In genomic region chr19:41457241-41457640, GRCh38 we compare ENCODE assay signal across 13 cellular contexts. TPM values are rescaled to one million over a fixed set of nuclear protein-coding genes. Genes with fewer than 3 reads are reported as not detected.
DNase-seq lines count a peak whose midpoint lies in the region; ATAC-seq, FAIRE-seq and TF ChIP-seq lines count a peak whose summit lies in the region.
"Had no signal": no experiment of that assay in that cellular context is flagged by ENCODE, and none has a peak within 500 bp of the region (broad histone marks: within the 10 kb centered on the region; RNA-seq: fewer than 3 reads in every experiment).

No MANE protein-coding gene starts in this region.

- ATAC-seq in CD4-positive, alpha-beta T cell (ENCODE audit: poor library complexity) = peak; percentile 64
- ATAC-seq in GM18870 (IDR thresholded peaks at IDR 0.05; ENCODE audit: unreplicated experiment) (peak; percentile 80), HG02759 (IDR thresholded peaks at IDR 0.05; ENCODE audit: unreplicated experiment) (peak; percentile 77), pancreas (no peak), upper lobe of right lung (no peak), body of pancreas (no peak)

- H3K4me1 ChIP-seq in ascending aorta = no peaks in the 10 kb centered on the region
- peaks cover 0 to 3% (median 0%) of the 10 kb centered on the region in 3 donors for H3K4me1 ChIP-seq in pancreas
- H3K4me1 ChIP-seq in upper lobe of right lung = peaks cover 20% of the 10 kb centered on the region
- H3K4me1 ChIP-seq in body of pancreas = peaks cover 12% of the 10 kb centered on the region

- H3K27ac ChIP-seq in CD4-positive, alpha-beta T cell (ENCODE audit: low read depth, low read length) = no peak overlapping the region
- H3K27ac ChIP-seq in ascending aorta (no peak overlapping the region), pancreas (no peak overlapping the region), upper lobe of right lung (no peak overlapping the region), body of pancreas (no peak overlapping the region)

- 50% methylated on average over 1 of the region's 1 CpG for WGBS in pancreas, 2 donors
- 40 to 67% methylated on average over 1 of the region's 1 CpG for WGBS in body of pancreas, 2 donors

- H3K4me3 ChIP-seq in ascending aorta = no peak overlapping the region
- no peak overlapping the region for H3K4me3 ChIP-seq in pancreas
- H3K4me3 ChIP-seq in upper lobe of right lung = no peak overlapping the region
- no peak overlapping the region for H3K4me3 ChIP-seq in body of pancreas

- intact Hi-C loops in CD4-positive, alpha-beta T cell (cut with DNase I, micrococcal nuclease) = no loop called here
- intact Hi-C loops in ascending aorta (cut with DNase I) (no loop called here), pancreas (cut with DNase I) (loop anchor here in 1 of 3 donors (10.0 kb wide), 1 partner anchor 68 kb away; no protein-coding TSS in a partner anchor), upper lobe of right lung (cut with DNase I) (no loop called here), body of pancreas (cut with DNase I) (no loop called here)

- H3K9me3 ChIP-seq in CD4-positive, alpha-beta T cell (ENCODE audit: control insufficient read depth, low read length) = no peaks in the 10 kb centered on the region
- H3K9me3 ChIP-seq in ascending aorta (no peaks in the 10 kb centered on the region), pancreas (no peaks in the 10 kb centered on the region), upper lobe of right lung (no peaks in the 10 kb centered on the region), body of pancreas (no peaks in the 10 kb centered on the region)

- H3K27ac Mint-ChIP-seq in CD4-positive, alpha-beta T cell = no peak overlapping the region
- H3K27ac Mint-ChIP-seq in T-helper 2 cell treated with Interferon-gamma antibody and Interleukin-4, amounts not matched to agents 5 μg/mL and 100 μg/mL, for 36 hours = peak overlapping the region; percentile 92

- POLR2A ChIA-PET in CD4-positive, alpha-beta T cell (lab: Charles Lee) = interaction anchor here (0.6 to 2.2 kb wide), 3 partner anchors 17 to 114 kb away, joined by 3 to 5 read pairs (median 3); partner anchors contain the start of gene DMAC2

- DNase-seq in CD4-positive, alpha-beta T cell = no peak
- DNase-seq in T-helper 2 cell treated with Interferon-gamma antibody and Interleukin-4, amounts not matched to agents 5 μg/mL and 100 μg/mL, for 36 hours (ENCODE audit: low spot score) = peak; percentile 17
- no peak for DNase-seq in ascending aorta (ENCODE audit: low spot score in 2 of 2)
- no peak for DNase-seq in pancreas
- no peak for DNase-seq in upper lobe of right lung
- no peak for DNase-seq in body of pancreas
- DNase-seq: NCI-H1436 treated with DMSO at 0.1 percent for 48 hours had no signal

- H3K4me3 Mint-ChIP-seq in CD4-positive, alpha-beta T cell = no peak overlapping the region
- peak overlapping the region; percentile 78 for H3K4me3 Mint-ChIP-seq in T-helper 2 cell treated with Interferon-gamma antibody and Interleukin-4, amounts not matched to agents 5 μg/mL and 100 μg/mL, for 36 hours

- no peaks in the 10 kb centered on the region for H3K9me3 Mint-ChIP-seq in CD4-positive, alpha-beta T cell
- no peaks in the 10 kb centered on the region for H3K9me3 Mint-ChIP-seq in T-helper 2 cell treated with Interferon-gamma antibody and Interleukin-4, amounts not matched to agents 5 μg/mL and 100 μg/mL, for 36 hours

- CTCF ChIA-PET in CD4-positive, alpha-beta T cell (lab: Charles Lee) = interaction anchor here (0.6 to 1.8 kb wide), 6 partner anchors 8 to 140 kb away, joined by 3 to 8 read pairs (median 4); partner anchors contain the start of gene DMAC2

- H3K36me3 ChIP-seq in ascending aorta (no peaks in the 10 kb centered on the region), pancreas (no peaks in the 10 kb centered on the region), upper lobe of right lung (no peaks in the 10 kb centered on the region), body of pancreas (replicated peaks in 1 of 2; ENCODE audit: insufficient read depth in 1 of 2, low read depth in 2 of 2) (no peaks in the 10 kb centered on the region)

- FAIRE-seq in pancreas (lab: Jason Lieb, UNC) = no peak
- FAIRE-seq: astrocyte had no signal

- no peaks in the 10 kb centered on the region for H3K27me3 ChIP-seq in CD4-positive, alpha-beta T cell (ENCODE audit: control insufficient read depth, insufficient read depth, low read length)
- H3K27me3 ChIP-seq in ascending aorta (no peaks in the 10 kb centered on the region), pancreas (peaks cover 0 to 9% (median 0%) of the 10 kb centered on the region in 4 donors), upper lobe of right lung (no peaks in the 10 kb centered on the region), body of pancreas (no peaks in the 10 kb centered on the region)

- TF ChIP-seq CTCF in CD4-positive, alpha-beta T cell (IDR thresholded peaks at IDR 0.05) = no peak
- TF ChIP-seq CTCF in ascending aorta (IDR thresholded peaks at IDR 0.05) (no peak), pancreas (IDR thresholded peaks at IDR 0.05) (no peak), upper lobe of right lung (IDR thresholded peaks at IDR 0.05) (no peak), body of pancreas (IDR thresholded peaks at IDR 0.05) (no peak)

- peaks cover 36% of the 10 kb centered on the region for H3K27me3 Mint-ChIP-seq in CD4-positive, alpha-beta T cell
- peaks cover 19% of the 10 kb centered on the region for H3K27me3 Mint-ChIP-seq in T-helper 2 cell treated with Interferon-gamma antibody and Interleukin-4, amounts not matched to agents 5 μg/mL and 100 μg/mL, for 36 hours (ENCODE audit: low read depth)

- no peak for TF ChIP-seq POLR2A in body of pancreas (IDR thresholded peaks at IDR 0.05)

- H3K36me3 Mint-ChIP-seq in CD4-positive, alpha-beta T cell (ENCODE audit: low read depth) = no peaks in the 10 kb centered on the region
- peaks cover 5% of the 10 kb centered on the region for H3K36me3 Mint-ChIP-seq in T-helper 2 cell treated with Interferon-gamma antibody and Interleukin-4, amounts not matched to agents 5 μg/mL and 100 μg/mL, for 36 hours (ENCODE audit: low read depth)
- H3K36me3 Mint-ChIP-seq: CD8-positive, alpha-beta memory T cell had no signal

- peaks cover 12% of the 10 kb centered on the region for H3K4me1 Mint-ChIP-seq in CD4-positive, alpha-beta T cell (ENCODE audit: low read depth)
- peaks cover 40% of the 10 kb centered on the region for H3K4me1 Mint-ChIP-seq in T-helper 2 cell treated with Interferon-gamma antibody and Interleukin-4, amounts not matched to agents 5 μg/mL and 100 μg/mL, for 36 hours (ENCODE audit: low read depth)

RNA-seq across cellular contexts. Expression of gene ERICH4, which starts 14.3 kb away (rescaled TPM):
- not detected for total RNA-seq in CD4-positive, alpha-beta T cell
- total RNA-seq in ascending aorta = not detected
- not detected for total RNA-seq in pancreas
- polyA plus RNA-seq in pancreas = not detected
- total RNA-seq in upper lobe of right lung = not detected
- not detected for total RNA-seq in body of pancreas
- total RNA-seq: astrocyte; CD8-positive, alpha-beta memory T cell; osteocyte; urinary bladder had no signal
- polyA plus RNA-seq: CD8-positive, alpha-beta memory T cell; urinary bladder had no signal

RNA-seq across cellular contexts. Expression of gene DMAC2, which starts 17.5 kb away (rescaled TPM):
- 10 to 100 TPM; 21.6 to 25.7 TPM for total RNA-seq in CD4-positive, alpha-beta T cell
- total RNA-seq in ascending aorta (21.2 TPM), pancreas (10 to 100 TPM; 16.2 to 25.5 (median 24.7) TPM), upper lobe of right lung (54.9 TPM), body of pancreas (10 to 100 TPM; 13.5 to 45.5 TPM)
- 10 to 100 TPM; 19.0 to 23.6 TPM for polyA plus RNA-seq in pancreas

RNA-seq across cellular contexts. Expression of gene B3GNT8, which starts 30.1 kb away (rescaled TPM):
- 1 to 10 TPM in 1 of 2 experiments, under 1 TPM in 1; 0.58 to 1.2 TPM for total RNA-seq in CD4-positive, alpha-beta T cell
- 3.7 TPM for total RNA-seq in ascending aorta
- 1 to 10 TPM in 4 of 6 donors, under 1 TPM in 2; 0.41 to 3.2 (median 1.2) TPM for total RNA-seq in pancreas
- 1 to 10 TPM; 3.1 to 4.5 TPM for polyA plus RNA-seq in pancreas
- total RNA-seq in upper lobe of right lung = 31.3 TPM
- 1 to 10 TPM; 3.6 to 9.1 TPM for total RNA-seq in body of pancreas

RNA-seq across cellular contexts. Expression of gene BCKDHA, which starts 59.6 kb away (rescaled TPM):
- 10 to 100 TPM; 12.2 to 13.1 TPM for total RNA-seq in CD4-positive, alpha-beta T cell
- 28.5 TPM for total RNA-seq in ascending aorta
- 10 to 100 TPM in 5 of 6 donors, 1 to 10 TPM in 1; 9.3 to 29.3 (median 18.6) TPM for total RNA-seq in pancreas
- 10 to 100 TPM; 23.6 to 34.2 TPM for polyA plus RNA-seq in pancreas
- 15.0 TPM for total RNA-seq in upper lobe of right lung
- 10 to 100 TPM; 15.2 to 17.9 TPM for total RNA-seq in body of pancreas

Comparison
In these comparisons a context has a peak if more than half of its experiments do, and no peak if none do; other contexts are left out.
1. ATAC-seq: peak in CD4-positive, alpha-beta T cell (single experiment), GM18870 (single experiment) and HG02759 (single experiment); none in pancreas (0 of 4), upper lobe of right lung (single experiment) and body of pancreas (single experiment).